Comparison of ENCODE assay signal across 8 cellular contexts in the genomic region with DNA sequence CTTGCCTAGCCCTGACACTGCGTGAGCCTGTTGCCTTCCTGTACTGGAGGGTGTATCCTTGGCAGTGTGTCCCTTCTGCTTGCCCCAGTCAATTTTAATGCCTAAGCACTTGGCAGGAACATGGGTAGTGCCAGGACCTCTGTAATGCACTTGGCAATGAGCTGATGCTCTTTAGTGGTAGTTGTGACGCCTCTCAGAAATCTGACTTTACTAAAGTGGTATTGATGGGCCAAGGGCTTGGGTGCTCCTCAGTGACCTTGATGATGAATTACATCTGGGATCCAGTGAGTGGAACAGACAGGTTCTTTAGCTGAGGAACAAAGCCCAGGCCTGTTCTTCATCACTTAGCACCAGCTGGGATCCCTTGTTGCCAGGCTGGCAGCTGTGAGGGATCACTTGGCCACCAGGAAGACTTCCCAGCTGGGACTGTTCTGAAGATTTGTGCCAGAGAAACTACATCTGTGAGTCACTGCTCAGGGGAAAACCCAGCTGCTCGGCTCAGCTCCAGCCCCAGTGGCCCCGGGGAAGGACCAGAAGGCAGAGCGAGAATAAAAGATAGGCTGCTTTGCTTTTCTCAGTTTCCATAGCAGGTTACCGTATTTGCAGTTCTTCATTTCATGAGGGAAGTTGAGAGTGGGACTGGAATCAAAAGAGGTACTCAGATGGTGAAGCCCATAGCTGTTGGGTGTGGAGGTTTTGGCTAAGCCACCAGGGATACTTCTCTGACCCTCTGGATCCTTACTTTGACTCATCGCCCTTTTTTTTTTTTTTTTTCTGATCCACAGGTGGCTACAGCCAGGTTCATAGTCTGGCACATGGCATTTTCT. TPM values are rescaled to one million over a fixed set of nuclear protein-coding genes. Genes with fewer than 3 reads are reported as not detected.
A peak's percentile ranks its signal among the peaks of the same experiment; 100 is the strongest.
DNase-seq lines count a peak whose midpoint lies in the region; ATAC-seq and TF ChIP-seq lines count a peak whose summit lies in the region.

No MANE protein-coding gene starts in this region.

- POLR2A ChIA-PET in Caco-2 (lab: Charles Lee), result no interaction called here

- no peaks in the 10 kb centered on the region for H3K36me3 Mint-ChIP-seq in activated T-cell treated with anti-CD3 and anti-CD28 coated beads, Interleukin-2, amount 50 U/mL, for 72 hours (ENCODE audit: insufficient read depth in 2 of 2)
- no peaks in the 10 kb centered on the region for H3K36me3 Mint-ChIP-seq in glutamatergic neuron (ENCODE audit: unreplicated experiment)
- no peaks in the 10 kb centered on the region for H3K36me3 Mint-ChIP-seq in Caco-2 (ENCODE audit: insufficient read depth, unreplicated experiment)

- H3K4me1 ChIP-seq in Caco-2, result no peaks in the 10 kb centered on the region

- DNase-seq in GM10266 (ENCODE audit: extremely low spot score) (peak; percentile 74), GOT3 (lab: John Stamatoyannopoulos, UW) (peak; percentile 6), NCI-H2171 treated with DMSO at 0.1 percent for 48 hours (lab: John Stamatoyannopoulos, UW) (peak; percentile 95), glutamatergic neuron (no peak), Caco-2 (no peak), HuH-7 (ENCODE audit: low spot score) (no peak)
- peak; percentile 82 to 83 for DNase-seq in activated T-cell treated with anti-CD3 and anti-CD28 coated beads, Interleukin-2, amount 50 U/mL, for 72 hours
- peak; percentile 65 to 70 for DNase-seq in stimulated activated CD4-positive, alpha-beta T cell treated with anti-CD3 and anti-CD28 coated beads, Interleukin-15, amount 100 ng/mL, for 48 hours (ENCODE audit: low read depth in 2 of 2)

- ATAC-seq in activated T-cell treated with anti-CD3 and anti-CD28 coated beads, Interleukin-2, amount 50 U/mL, for 72 hours (replicated peaks in 1 of 2), result peak; percentile 58 to 63

- CTCF ChIA-PET in Caco-2 (lab: Charles Lee), result no interaction called here

- no peak overlapping the region for H3K4me3 ChIP-seq in Caco-2 (ENCODE audit: low read depth, low read length)

- H3K27ac Mint-ChIP-seq in activated T-cell treated with anti-CD3 and anti-CD28 coated beads, Interleukin-2, amount 50 U/mL, for 72 hours, result peak overlapping the region; percentile 94
- peak overlapping the region; percentile 28 for H3K27ac Mint-ChIP-seq in glutamatergic neuron (ENCODE audit: unreplicated experiment)
- H3K27ac Mint-ChIP-seq in Caco-2 (ENCODE audit: unreplicated experiment), result no peak overlapping the region

- peaks cover 0 to 3% of the 10 kb centered on the region in 2 donors for H3K9me3 Mint-ChIP-seq in activated T-cell treated with anti-CD3 and anti-CD28 coated beads, Interleukin-2, amount 50 U/mL, for 72 hours
- H3K9me3 Mint-ChIP-seq in glutamatergic neuron (ENCODE audit: unreplicated experiment), result peaks cover 11% of the 10 kb centered on the region
- no peaks in the 10 kb centered on the region for H3K9me3 Mint-ChIP-seq in Caco-2 (ENCODE audit: unreplicated experiment)

- TF ChIP-seq CTCF in GM10266 (IDR thresholded peaks at IDR 0.05; ENCODE audit: control insufficient read depth, insufficient read depth, low read depth, missing control alignments) (no peak), glutamatergic neuron (IDR thresholded peaks at IDR 0.05; ENCODE audit: partially characterized antibody, unreplicated experiment) (no peak), Caco-2 (IDR thresholded peaks at IDR 0.05; ENCODE audit: insufficient read depth in 1 of 2, low read depth in 1 of 2, low read length in 1 of 2, severe bottlenecking in 1 of 2, unreplicated experiment in 1 of 2) (no peak)

- BruUV-seq in Caco-2 (replicated peaks; lab: Mats Ljungman, UMichigan), result no TSS peak

- H3K4me1 Mint-ChIP-seq in activated T-cell treated with anti-CD3 and anti-CD28 coated beads, Interleukin-2, amount 50 U/mL, for 72 hours (ENCODE audit: low read depth), result peaks cover 27% of the 10 kb centered on the region
- peaks cover 23% of the 10 kb centered on the region for H3K4me1 Mint-ChIP-seq in glutamatergic neuron (ENCODE audit: low read depth, unreplicated experiment)
- no peaks in the 10 kb centered on the region for H3K4me1 Mint-ChIP-seq in Caco-2 (ENCODE audit: low read depth, unreplicated experiment)

- intact Hi-C loops in Caco-2 (cut with micrococcal nuclease; ENCODE audit: unreplicated experiment), result no loop called here

- H3K27me3 ChIP-seq in Caco-2 (replicated peaks; ENCODE audit: control insufficient read depth, insufficient read depth, low read length), result no peaks in the 10 kb centered on the region

- no peaks in the 10 kb centered on the region for H3K36me3 ChIP-seq in Caco-2 (ENCODE audit: control insufficient read depth, insufficient read depth, low read length)

- peak overlapping the region; percentile 73 to 84 for H3K4me3 Mint-ChIP-seq in activated T-cell treated with anti-CD3 and anti-CD28 coated beads, Interleukin-2, amount 50 U/mL, for 72 hours
- H3K4me3 Mint-ChIP-seq in glutamatergic neuron (ENCODE audit: unreplicated experiment) (no peak overlapping the region), Caco-2 (ENCODE audit: unreplicated experiment) (no peak overlapping the region)

- H3K9me3 ChIP-seq in Caco-2, result no peaks in the 10 kb centered on the region

- H3K27me3 Mint-ChIP-seq in activated T-cell treated with anti-CD3 and anti-CD28 coated beads, Interleukin-2, amount 50 U/mL, for 72 hours (ENCODE audit: low read depth), result no peaks in the 10 kb centered on the region
- H3K27me3 Mint-ChIP-seq in glutamatergic neuron (ENCODE audit: unreplicated experiment), result peaks cover 5% of the 10 kb centered on the region
- H3K27me3 Mint-ChIP-seq in Caco-2 (ENCODE audit: insufficient read depth, unreplicated experiment), result peaks cover 10% of the 10 kb centered on the region

RNA-seq across cellular contexts. Expression of a gene that starts 28.5 kb away (rescaled TPM):
- total RNA-seq in activated T-cell treated with anti-CD3 and anti-CD28 coated beads, Interleukin-2, amount 50 U/mL, for 72 hours, result 1 to 10 TPM in 1 of 2 donors, under 1 TPM in 1; 0.46 to 2.4 TPM
- total RNA-seq in glutamatergic neuron (ENCODE audit: unreplicated experiment) (19.7 TPM), Caco-2 (2022) (0.11 TPM in 1 of 2 replicates, not detected in the other)

RNA-seq across cellular contexts. Expression of a gene that starts 40.1 kb away (rescaled TPM):
- total RNA-seq in activated T-cell treated with anti-CD3 and anti-CD28 coated beads, Interleukin-2, amount 50 U/mL, for 72 hours, result 10 to 100 TPM; 23.5 to 48.3 TPM
- total RNA-seq in glutamatergic neuron (ENCODE audit: unreplicated experiment) (2.7 TPM), Caco-2 (2022) (not detected in 2 replicates)

Comparison
In these comparisons a context has a peak if more than half of its experiments do, and no peak if none do; other contexts are left out.
1. DNase-seq: peak in GM10266 (single experiment), GOT3 (single experiment), NCI-H2171 treated with DMSO at 0.1 percent for 48 hours (single experiment), activated T-cell treated with anti-CD3 and anti-CD28 coated beads, Interleukin-2, amount 50 U/mL, for 72 hours (2 of 2) and stimulated activated CD4-positive, alpha-beta T cell treated with anti-CD3 and anti-CD28 coated beads, Interleukin-15, amount 100 ng/mL, for 48 hours (2 of 2); none in glutamatergic neuron (single experiment), Caco-2 (0 of 2) and HuH-7 (single experiment).
2. H3K4me3 Mint-ChIP-seq: peak in activated T-cell treated with anti-CD3 and anti-CD28 coated beads, Interleukin-2, amount 50 U/mL, for 72 hours (2 of 2); none in glutamatergic neuron (single experiment) and Caco-2 (single experiment).